Comparison of ENCODE assay signal across 10 cellular contexts in the genomic region with DNA sequence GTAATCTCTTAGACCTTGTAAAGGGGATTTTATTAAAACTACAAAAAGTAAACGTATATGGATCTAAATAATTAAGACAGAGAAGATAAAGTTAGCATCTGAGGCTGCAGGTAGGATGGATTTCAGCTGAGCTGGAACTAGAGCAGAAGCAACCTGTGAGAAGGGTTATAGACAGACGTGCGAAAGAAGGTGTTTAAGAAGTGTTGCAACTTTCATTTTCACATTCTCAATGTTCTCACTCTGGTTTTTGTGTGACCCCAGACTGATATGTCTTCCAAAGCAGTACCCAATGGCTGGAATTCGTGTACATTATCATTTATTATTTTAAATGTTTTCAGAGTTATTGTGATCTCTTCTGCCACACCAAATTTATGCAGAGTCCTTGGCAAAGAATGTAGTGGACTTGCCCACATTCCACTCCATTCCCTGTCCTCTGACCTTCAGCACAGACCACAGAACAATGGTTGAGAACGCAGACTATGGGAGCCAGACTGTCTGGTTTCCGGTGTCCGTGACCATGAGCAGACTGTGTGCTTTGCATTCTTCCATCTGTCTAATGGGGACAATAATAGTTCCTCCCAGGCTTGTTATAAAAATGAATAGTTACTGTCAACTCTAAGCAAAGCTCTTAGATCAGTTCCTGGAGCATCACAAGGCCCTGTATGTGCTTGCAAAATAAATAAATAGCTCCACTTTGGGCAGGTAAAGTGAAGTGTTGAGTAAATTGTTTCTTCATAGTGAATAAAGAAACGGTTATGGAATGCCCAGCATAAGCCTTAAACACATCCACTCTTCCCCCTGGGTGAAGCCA.
A peak's percentile ranks its signal among the peaks of the same experiment; 100 is the strongest.
DNase-seq lines count a peak whose midpoint lies in the region; ATAC-seq, FAIRE-seq and TF ChIP-seq lines count a peak whose summit lies in the region.
"Had no signal": no experiment of that assay in that cellular context is flagged by ENCODE, and none has a peak within 500 bp of the region (broad histone marks: within the 10 kb centered on the region; RNA-seq: fewer than 3 reads in every experiment).

No MANE protein-coding gene starts in this region.

- peak overlapping the region; percentile 32 for H3K4me3 Mint-ChIP-seq in memory B cell
- H3K4me3 Mint-ChIP-seq: HFFc6 had no signal

- peaks cover 56% of the 10 kb centered on the region for H3K4me1 ChIP-seq in Loucy (ENCODE audit: insufficient read depth, low read length, poor library complexity, severe bottlenecking)
- no peaks in the 10 kb centered on the region for H3K4me1 ChIP-seq in prostate gland (replicated peaks)
- H3K4me1 ChIP-seq in kidney (ENCODE audit: control insufficient read depth in 1 of 2, insufficient read depth in 1 of 2, low read depth in 1 of 2, low read length in 2 of 2) = no peaks in the 10 kb centered on the region

- H3K27ac Mint-ChIP-seq in memory B cell = peak overlapping the region; percentile 85
- H3K27ac Mint-ChIP-seq: HFFc6 had no signal

- no peak overlapping the region for H3K9ac ChIP-seq in Loucy (ENCODE audit: low read depth, low read length, poor library complexity, severe bottlenecking)
- no peak overlapping the region for H3K9ac ChIP-seq in kidney (ENCODE audit: low read length in 2 of 2)

- H3K27me3 ChIP-seq in Loucy (ENCODE audit: insufficient read depth, low read length, poor library complexity, severe bottlenecking) = no peaks in the 10 kb centered on the region
- no peaks in the 10 kb centered on the region for H3K27me3 ChIP-seq in prostate gland (replicated peaks; ENCODE audit: insufficient read depth)
- H3K27me3 ChIP-seq: heart right ventricle had no signal

- TF ChIP-seq CTCF in Loucy (conservative IDR thresholded peaks at IDR 0.05; ENCODE audit: low read length) (no peak), prostate gland (IDR thresholded peaks at IDR 0.05) (no peak), kidney (IDR thresholded peaks at IDR 0.05; ENCODE audit: borderline replicate concordance, extremely low read depth, insufficient read depth) (no peak)

- WGBS in prostate gland = 71% methylated on average over 8 of the region's 8 CpGs

- no peak for TF ChIP-seq POLR2A in prostate gland (IDR thresholded peaks at IDR 0.05)

- peak overlapping the region; percentile 29 for H3K4me2 ChIP-seq in Loucy (ENCODE audit: low read depth, low read length, poor library complexity, severe bottlenecking)

- no peak for FAIRE-seq in kidney (lab: Jason Lieb, UNC)

- H3K27ac ChIP-seq in prostate gland (no peak overlapping the region), kidney (ENCODE audit: low read depth in 2 of 2, low read length in 2 of 2) (no peak overlapping the region)

- intact Hi-C loops in prostate gland (cut with DNase I) = no loop called here
- intact Hi-C loops in kidney (cut with DNase I) = no loop called here

- H2AFZ ChIP-seq in Loucy (ENCODE audit: low read length) = peak overlapping the region; percentile 68

- no peaks in the 10 kb centered on the region for H3K27me3 Mint-ChIP-seq in memory B cell

- no peaks in the 10 kb centered on the region for H3K9me3 Mint-ChIP-seq in memory B cell

- no peaks in the 10 kb centered on the region for H3K36me3 ChIP-seq in Loucy (ENCODE audit: insufficient read depth, low read length)
- H3K36me3 ChIP-seq in prostate gland = no peaks in the 10 kb centered on the region
- no peaks in the 10 kb centered on the region for H3K36me3 ChIP-seq in kidney (ENCODE audit: control insufficient read depth in 1 of 2, insufficient read depth in 2 of 2, low read length in 2 of 2)
- H3K36me3 ChIP-seq: heart right ventricle had no signal

- H3F3A ChIP-seq in Loucy (ENCODE audit: low read depth) = no peaks in the 10 kb centered on the region

- peaks cover 34% of the 10 kb centered on the region for H3K4me1 Mint-ChIP-seq in memory B cell

- no peak overlapping the region for H3K4me3 ChIP-seq in Loucy (ENCODE audit: low read length, poor library complexity, severe bottlenecking)
- no peak overlapping the region for H3K4me3 ChIP-seq in prostate gland
- no peak overlapping the region for H3K4me3 ChIP-seq in kidney (ENCODE audit: low read length in 2 of 2)
- H3K4me3 ChIP-seq: heart right ventricle had no signal

- peaks cover 2% of the 10 kb centered on the region for H3K36me3 Mint-ChIP-seq in memory B cell

- no peaks in the 10 kb centered on the region for H3K9me2 ChIP-seq in Loucy (replicated peaks; ENCODE audit: low read depth, low read length)

- ATAC-seq in GM18858 (IDR thresholded peaks at IDR 0.05; ENCODE audit: unreplicated experiment) (peak; percentile 43), GM21786 (IDR thresholded peaks at IDR 0.05; ENCODE audit: unreplicated experiment) (peak; percentile 58), memory B cell (ENCODE audit: low read depth) (peak; percentile 39), left lobe of liver (no peak)

- DNase-seq in memory B cell (ENCODE audit: low spot score in 2 of 2) = peak in 1 of 2 donors; percentile 12
- no peak for DNase-seq in left lobe of liver (ENCODE audit: low spot score)
- DNase-seq in SK-N-DZ (ENCODE audit: low spot score) = no peak
- DNase-seq in prostate gland (ENCODE audit: low spot score) = no peak
- no peak for DNase-seq in kidney
- DNase-seq: heart right ventricle, HFFc6 had no signal

- H4K20me1 ChIP-seq in Loucy (ENCODE audit: insufficient read depth, low read length, poor library complexity, severe bottlenecking) = no peaks in the 10 kb centered on the region

- no peaks in the 10 kb centered on the region for H3K79me2 ChIP-seq in Loucy (ENCODE audit: insufficient read depth, low read length)

- H3K9me3 ChIP-seq in Loucy (ENCODE audit: insufficient read depth, low read depth, low read length) (no peaks in the 10 kb centered on the region), prostate gland (no peaks in the 10 kb centered on the region), kidney (ENCODE audit: control insufficient read depth in 1 of 2, low read length in 2 of 2) (no peaks in the 10 kb centered on the region)
- H3K9me3 ChIP-seq: heart right ventricle had no signal
